Comparison of ENCODE assay signal across 3 cellular contexts in genomic region chr13:60274664-60275063, GRCh38.
A peak's percentile ranks its signal among the peaks of the same experiment; 100 is the strongest.
TF ChIP-seq lines count a peak whose summit lies in the region.

No MANE protein-coding gene starts in this region.

TF ChIP-seq in SK-N-SH, 30 proteins besides CTCF, POLR2A, EP300 and RAD21:
- TF ChIP-seq REST (IDR thresholded peaks at IDR 0.05; ENCODE audit: low read depth, low read length) (0 out of 2 replicates have a peak, but pooled peaks have one; percentile 49), GABPA (IDR thresholded peaks at IDR 0.05; ENCODE audit: low read depth) (no peak), ZBTB33 (IDR thresholded peaks at IDR 0.05; ENCODE audit: borderline replicate concordance, low read depth) (no peak)
TF ChIP-seq in SK-N-SH: peak in this region for 1.

TF ChIP-seq in SK-N-SH treated with all-trans-retinoic acid at 6 μM for 48 hours, 23 proteins besides CTCF, POLR2A, EP300 and RAD21 (continued from another document):
- TF ChIP-seq TSHZ2 (CRISPR knock-in tag; IDR thresholded peaks at IDR 0.05) (no peak), ZC3H10 (CRISPR knock-in tag; IDR thresholded peaks at IDR 0.05) (no peak), ZNF8 (CRISPR knock-in tag; IDR thresholded peaks at IDR 0.05) (no peak), CSRNP3 (CRISPR knock-in tag; IDR thresholded peaks at IDR 0.05) (no peak), BACH2 (CRISPR knock-in tag; IDR thresholded peaks at IDR 0.05; ENCODE audit: borderline replicate concordance) (no peak), ESRRG (CRISPR knock-in tag; IDR thresholded peaks at IDR 0.05) (no peak), ZFP3 (CRISPR knock-in tag; IDR thresholded peaks at IDR 0.05) (no peak), ISL1 (CRISPR knock-in tag; IDR thresholded peaks at IDR 0.05) (no peak), RARB (CRISPR knock-in tag; IDR thresholded peaks at IDR 0.05) (no peak), ZFP30 (CRISPR knock-in tag; IDR thresholded peaks at IDR 0.05) (no peak), POU6F1 (CRISPR knock-in tag; IDR thresholded peaks at IDR 0.05; ENCODE audit: borderline replicate concordance, low read depth) (no peak)
TF ChIP-seq in SK-N-SH treated with all-trans-retinoic acid at 6 μM for 48 hours: peak in this region for 0.

TF ChIP-seq in HEK293, 187 proteins besides CTCF, POLR2A, EP300 and RAD21 (continued from another document):
- TF ChIP-seq REST (tag by site-specific recombination; IDR thresholded peaks at IDR 0.05) = peak; percentile 53; the same call in 1 of the 2 replicates
- no peak for TF ChIP-seq ZBTB6 (tag by site-specific recombination; IDR thresholded peaks at IDR 0.05)
TF ChIP-seq in HEK293: peak in this region for 1.
